In the genomic region with DNA sequence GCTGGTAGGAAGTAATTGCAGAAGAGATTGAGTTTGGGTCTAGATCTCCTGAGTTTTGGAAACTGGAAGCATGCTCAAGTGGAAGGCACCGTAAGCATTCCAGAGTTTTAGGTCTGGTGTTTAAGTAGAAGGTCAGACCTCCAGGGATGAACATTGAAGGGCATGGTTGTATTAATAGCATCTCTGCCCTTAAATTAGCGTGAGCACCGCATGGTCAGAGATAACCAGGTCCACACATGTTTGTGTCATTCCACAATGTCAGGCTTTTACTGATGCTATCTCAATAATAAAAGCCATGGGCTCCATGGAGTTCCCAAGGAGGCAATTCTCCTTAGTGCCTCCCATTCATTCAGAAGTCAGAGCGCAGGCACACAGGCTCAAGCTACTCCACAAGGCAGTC, we compare ENCODE assay signal across 29 cellular contexts. TPM values are rescaled to one million over a fixed set of nuclear protein-coding genes. Genes with fewer than 3 reads are reported as not detected.
DNase-seq lines count a peak whose midpoint lies in the region; ATAC-seq and TF ChIP-seq lines count a peak whose summit lies in the region.
"Had no signal": no experiment of that assay in that cellular context is flagged by ENCODE, and none has a peak within 500 bp of the region (broad histone marks: within the 10 kb centered on the region; RNA-seq: fewer than 3 reads in every experiment).

No MANE protein-coding gene starts in this region.

- WGBS in heart right ventricle, 2 donors: 61 to 63% methylated on average over 4 of the region's 4 CpGs

- intact Hi-C loops in Right ventricle myocardium superior (cut with DNase I) (no loop called here), cardiac septum (cut with DNase I) (no loop called here), heart right ventricle (cut with DNase I) (no loop called here), left ventricle myocardium superior (cut with micrococcal nuclease) (no loop called here)

- DNase-seq in Right ventricle myocardium superior (no peak), cardiac septum (ENCODE audit: low spot score) (no peak), heart right ventricle (no peak), left ventricle myocardium superior (no peak), NAMALWA (ENCODE audit: low spot score) (no peak), SHP77 treated with DMSO at 0.1 percent for 48 hours (lab: John Stamatoyannopoulos, UW) (no peak)
- DNase-seq in activated CD4-positive, alpha-beta T cell treated with anti-CD3 and anti-CD28 coated beads for 1 hour: no peak
- DNase-seq: 8988T; ACHN; BE2C; C1 segment of cervical spinal cord; CD4-positive, alpha-beta memory T cell; CD4-positive, CD25-positive, alpha-beta regulatory T cell; CD8-positive, alpha-beta memory T cell; COR-L47; DMS 273 treated with DMSO at 0.1 percent for 48 hours; DMS153; DMS53; DMS79; DND-41; EL; GDM1 had no signal

- peaks cover 0 to 3% (median 0%) of the 10 kb centered on the region in 9 donors for H3K4me1 ChIP-seq in heart right ventricle
- H3K4me1 ChIP-seq: BE2C, BLaER1 had no signal

- H3K4me3 ChIP-seq in heart right ventricle: no peak overlapping the region
- H3K4me3 ChIP-seq: BLaER1, GM12878 had no signal

- H3K27ac ChIP-seq in heart right ventricle: no peak overlapping the region
- H3K27ac ChIP-seq: BLaER1 had no signal

- no peaks in the 10 kb centered on the region for H3K27me3 ChIP-seq in heart right ventricle
- H3K27me3 ChIP-seq: BE2C, BLaER1 had no signal

- H3K36me3 ChIP-seq in heart right ventricle: no peaks in the 10 kb centered on the region
- H3K36me3 ChIP-seq: BE2C, BLaER1 had no signal

- peak; percentile 44 for ATAC-seq in Right ventricle myocardium superior (ENCODE audit: poor library complexity)
- peak in 5 of 8 donors; percentile 30 to 53 (median 44) for ATAC-seq in heart right ventricle
- ATAC-seq in left ventricle myocardium superior: peak; percentile 51
- ATAC-seq: GM12878 had no signal

- TF ChIP-seq CTCF in heart right ventricle (IDR thresholded peaks at IDR 0.05): no peak

- H3K9me3 ChIP-seq in heart right ventricle: peaks cover 0 to 9% (median 0%) of the 10 kb centered on the region in 11 donors
- H3K9me3 ChIP-seq: BE2C had no signal

RNA-seq across cellular contexts. Expression of gene ZNF407, which starts 28.3 kb away (rescaled TPM):
- total RNA-seq in Right ventricle myocardium superior (9.6 TPM), cardiac septum (14.1 TPM), heart right ventricle (10 to 100 TPM in 9 of 10 donors, 1 to 10 TPM in 1; 8.7 to 14.9 (median 12.9) TPM), left ventricle myocardium superior (12.0 TPM)
- polyA plus RNA-seq in heart right ventricle: 1 to 10 TPM; 2.5 to 4.1 TPM

RNA-seq across cellular contexts. Expression of gene CNDP1, which starts 35.1 kb away (rescaled TPM):
- total RNA-seq in Right ventricle myocardium superior (not detected), cardiac septum (not detected), heart right ventricle (under 1 TPM in 1 of 10 donors, not detected in 9; 0.11 TPM), left ventricle myocardium superior (not detected)
- polyA plus RNA-seq in heart right ventricle: under 1 TPM in 1 of 2 donors, not detected in 1; 0.12 TPM
- total RNA-seq: A673; CD4-positive, alpha-beta memory T cell; Daoy; G401; GM12878 had no signal
- polyA plus RNA-seq: AG04450; CD14-positive monocyte; CD4-positive, alpha-beta memory T cell; CD4-positive, CD25-positive, alpha-beta regulatory T cell; CD8-positive, alpha-beta memory T cell had no signal
